1 cellular context compared by ENCODE assay signal in genomic region chr11:9765320-9766101, GRCh38.
TF ChIP-seq lines count a peak whose summit lies in the region.

No MANE protein-coding gene starts in this region.

TF ChIP-seq in HepG2, 621 proteins besides CTCF, POLR2A, EP300 and RAD21 (continued from another document and continues in another):
- TF ChIP-seq TRIM22 (IDR thresholded peaks at IDR 0.05), result no peak
- no peak for TF ChIP-seq SNAPC5 (CRISPR knock-in tag; IDR thresholded peaks at IDR 0.05; ENCODE audit: borderline replicate concordance)
- TF ChIP-seq ZNF224 (CRISPR knock-in tag; IDR thresholded peaks at IDR 0.05), result peak; percentile 85; the same call in 1 of the 2 replicates
- TF ChIP-seq ZMYM4 (CRISPR knock-in tag; IDR thresholded peaks at IDR 0.05), result peak; percentile 96
- peak; percentile 83; the same call in 1 of the 2 replicates for TF ChIP-seq GFI1 (CRISPR knock-in tag; IDR thresholded peaks at IDR 0.05; ENCODE audit: borderline replicate concordance)
- TF ChIP-seq ATF2 (CRISPR knock-in tag; IDR thresholded peaks at IDR 0.05), result peak; percentile 53; the same call in 1 of the 2 replicates
- TF ChIP-seq DDIT3 (CRISPR knock-in tag; IDR thresholded peaks at IDR 0.05), result no peak
- TF ChIP-seq SMAD1 (CRISPR knock-in tag; IDR thresholded peaks at IDR 0.05; ENCODE audit: borderline replicate concordance, low read depth), result no peak; the same call in 1 of the 2 replicates
- TF ChIP-seq TCF7L2 (IDR thresholded peaks at IDR 0.05; ENCODE audit: low read depth, low read length), result no peak
- no peak; the same call in 1 of the 2 replicates for TF ChIP-seq ZNF441 (CRISPR knock-in tag; IDR thresholded peaks at IDR 0.05; ENCODE audit: borderline replicate concordance)
- peak; percentile 80; the same call in 1 of the 2 replicates for TF ChIP-seq ZNF609 (CRISPR knock-in tag; IDR thresholded peaks at IDR 0.05; ENCODE audit: borderline replicate concordance)
- TF ChIP-seq DNMT1 (CRISPR knock-in tag; IDR thresholded peaks at IDR 0.05), result no peak
- no peak for TF ChIP-seq ATF7 (IDR thresholded peaks at IDR 0.05)
- peak; percentile 74; the same call in 1 of the 2 replicates for TF ChIP-seq ATF7 (CRISPR knock-in tag; IDR thresholded peaks at IDR 0.05)
- no peak; the same call in 1 of the 2 replicates for TF ChIP-seq DMTF1 (CRISPR knock-in tag; IDR thresholded peaks at IDR 0.05)
- TF ChIP-seq ZNF546 (CRISPR knock-in tag; conservative IDR thresholded peaks at IDR 0.05), result peak; percentile 72; the same call in 1 of the 2 replicates
- peak; percentile 85; the same call in 1 of the 2 replicates for TF ChIP-seq ZNF746 (CRISPR knock-in tag; IDR thresholded peaks at IDR 0.05)
- no peak for TF ChIP-seq WIZ (CRISPR knock-in tag; IDR thresholded peaks at IDR 0.05)
- no peak for TF ChIP-seq MZF1 (CRISPR knock-in tag; IDR thresholded peaks at IDR 0.05; ENCODE audit: borderline replicate concordance)
- TF ChIP-seq ZNF501 (CRISPR knock-in tag; IDR thresholded peaks at IDR 0.05), result peak; percentile 96; the same call in 1 of the 2 replicates
- no peak for TF ChIP-seq ZSCAN25 (CRISPR knock-in tag; IDR thresholded peaks at IDR 0.05)
- TF ChIP-seq HINFP (CRISPR knock-in tag; IDR thresholded peaks at IDR 0.05; ENCODE audit: low read depth), result 0 out of 2 replicates have a peak, but pooled peaks have one; percentile 43
- no peak for TF ChIP-seq SRSF4 (IDR thresholded peaks at IDR 0.05; ENCODE audit: low read depth, low read length, poor library complexity, severe bottlenecking)
- TF ChIP-seq SKIL (CRISPR knock-in tag; IDR thresholded peaks at IDR 0.05; ENCODE audit: borderline replicate concordance), result peak; percentile 92
- TF ChIP-seq ZNF552 (CRISPR knock-in tag; IDR thresholded peaks at IDR 0.05; ENCODE audit: borderline replicate concordance), result peak; percentile 69
- TF ChIP-seq THAP8 (CRISPR knock-in tag; IDR thresholded peaks at IDR 0.05; ENCODE audit: borderline replicate concordance), result no peak
- TF ChIP-seq ZNF720 (CRISPR knock-in tag; IDR thresholded peaks at IDR 0.05), result no peak
- no peak for TF ChIP-seq ZFAT (CRISPR knock-in tag; conservative IDR thresholded peaks at IDR 0.05)
- no peak for TF ChIP-seq EEA1 (CRISPR knock-in tag; IDR thresholded peaks at IDR 0.05; ENCODE audit: borderline replicate concordance)
- TF ChIP-seq ZNF660 (CRISPR knock-in tag; IDR thresholded peaks at IDR 0.05; ENCODE audit: borderline replicate concordance, low read depth), result no peak; the same call in 1 of the 2 replicates
- no peak for TF ChIP-seq MNT (IDR thresholded peaks at IDR 0.05)
- no peak for TF ChIP-seq ZNF160 (CRISPR knock-in tag; IDR thresholded peaks at IDR 0.05)
- TF ChIP-seq MIXL1 (CRISPR knock-in tag; IDR thresholded peaks at IDR 0.05), result peak; percentile 93
- peak; percentile 60; the same call in 1 of the 2 replicates for TF ChIP-seq ZNF564 (CRISPR knock-in tag; IDR thresholded peaks at IDR 0.05)
- TF ChIP-seq ZNF30 (CRISPR knock-in tag; IDR thresholded peaks at IDR 0.05), result no peak
- peak; percentile 85 for TF ChIP-seq ARNTL (CRISPR knock-in tag; IDR thresholded peaks at IDR 0.05)
- TF ChIP-seq GLI4 (CRISPR knock-in tag; IDR thresholded peaks at IDR 0.05; ENCODE audit: borderline replicate concordance), result no peak
- no peak for TF ChIP-seq SIN3B (IDR thresholded peaks at IDR 0.05; ENCODE audit: low read length)
- TF ChIP-seq PATZ1 (CRISPR knock-in tag; IDR thresholded peaks at IDR 0.05), result peak; percentile 82
- TF ChIP-seq IKZF4 (CRISPR knock-in tag; IDR thresholded peaks at IDR 0.05; ENCODE audit: borderline replicate concordance, low read depth, not compliant biosample characterization), result no peak
- no peak for TF ChIP-seq ZNF282 (IDR thresholded peaks at IDR 0.05; ENCODE audit: partially characterized antibody)
- peak; percentile 65; the same call in 1 of the 2 replicates for TF ChIP-seq ZZZ3 (CRISPR knock-in tag; IDR thresholded peaks at IDR 0.05; ENCODE audit: borderline replicate concordance)
- TF ChIP-seq CC2D1A (CRISPR knock-in tag; IDR thresholded peaks at IDR 0.05), result no peak
- peak; percentile 87 for TF ChIP-seq ERF (CRISPR knock-in tag; IDR thresholded peaks at IDR 0.05)
